ENCODE assay signal across 14 cellular contexts in the genomic region with DNA sequence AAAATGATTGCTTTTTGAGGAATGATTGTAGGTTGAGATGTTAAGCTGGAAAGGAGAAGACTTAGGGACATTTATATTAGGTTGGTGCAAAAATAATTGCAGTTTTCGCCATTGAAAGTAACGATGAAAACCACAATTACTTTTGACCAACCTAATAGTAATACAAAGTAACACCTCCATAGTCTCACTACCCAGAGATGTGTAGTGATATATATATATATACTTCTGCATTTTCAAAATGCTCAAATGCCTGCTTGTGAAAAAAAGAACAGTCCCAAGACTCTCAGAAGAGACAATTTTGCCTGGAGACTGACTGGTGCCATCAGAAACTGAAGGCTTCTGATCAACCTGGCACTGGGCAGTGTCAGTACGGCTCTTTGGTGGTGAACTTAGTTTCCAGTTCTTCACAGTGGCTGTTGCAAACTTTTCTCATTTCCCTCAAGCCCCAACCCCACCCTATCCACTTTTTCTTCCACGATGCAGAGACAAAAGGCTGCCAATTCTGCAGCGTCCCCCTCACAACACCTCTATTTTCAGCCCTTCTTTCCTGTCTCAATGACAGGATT.
"Had no signal": no experiment of that assay in that cellular context is flagged by ENCODE, and none has a peak within 500 bp of the region (broad histone marks: within the 10 kb centered on the region; RNA-seq: fewer than 3 reads in every experiment).

No MANE protein-coding gene starts in this region.

- H3K9ac ChIP-seq: neural progenitor cell had no signal

- H3K27me3 ChIP-seq: neural progenitor cell, upper lobe of left lung had no signal

- H3K4me1 Mint-ChIP-seq: immature natural killer cell, neural progenitor cell had no signal

- H3K27ac ChIP-seq: left ventricle myocardium inferior, neural progenitor cell, psoas muscle, thoracic aorta, upper lobe of left lung, WERI-Rb-1 had no signal

- H3K27me3 Mint-ChIP-seq: activated CD4-positive, alpha-beta memory T cell treated with anti-CD3 and anti-CD28 coated beads for 36 hours; effector memory CD8-positive, alpha-beta T cell had no signal

- H3K9me3 ChIP-seq: left ventricle myocardium inferior, psoas muscle, thoracic aorta, upper lobe of left lung had no signal

- H3K4me2 ChIP-seq: neural progenitor cell had no signal

- DNase-seq: activated CD4-positive, alpha-beta memory T cell treated with anti-CD3 and anti-CD28 coated beads for 36 hours; activated effector memory CD4-positive, alpha-beta T cell treated with anti-CD3 and anti-CD28 coated beads, Interleukin-2, amount 50 U/mL, for 16 hours; activated naive CD4-positive, alpha-beta T cell treated with anti-CD3 and anti-CD28 coated beads, Interleukin-2, amount 50 U/mL, for 16 hours; activated T-cell treated with anti-CD3 and anti-CD28 coated beads, Interleukin-2, amount 50 U/mL, for 48 hours; effector memory CD8-positive, alpha-beta T cell; immature natural killer cell; kidney glomerular epithelial cell; left ventricle myocardium inferior; psoas muscle; right cardiac atrium; upper lobe of left lung; WERI-Rb-1 had no signal

- H3K4me3 ChIP-seq: left ventricle myocardium inferior, neural progenitor cell, psoas muscle, thoracic aorta, upper lobe of left lung had no signal

- H3K4me3 Mint-ChIP-seq: activated CD4-positive, alpha-beta memory T cell treated with anti-CD3 and anti-CD28 coated beads for 36 hours; effector memory CD8-positive, alpha-beta T cell; immature natural killer cell; neural progenitor cell had no signal

- H3K9me3 Mint-ChIP-seq: activated CD4-positive, alpha-beta memory T cell treated with anti-CD3 and anti-CD28 coated beads for 36 hours; effector memory CD8-positive, alpha-beta T cell; immature natural killer cell; neural progenitor cell had no signal

- ATAC-seq: effector memory CD8-positive, alpha-beta T cell; psoas muscle; right cardiac atrium had no signal

- H3K36me3 ChIP-seq: neural progenitor cell, WERI-Rb-1 had no signal

- H3K27ac Mint-ChIP-seq: effector memory CD8-positive, alpha-beta T cell; immature natural killer cell; neural progenitor cell had no signal

- H2AFZ ChIP-seq: neural progenitor cell had no signal
